Comparison of ENCODE assay signal across 17 cellular contexts in genomic region chr21:46205766-46206162, GRCh38. TPM values are rescaled to one million over a fixed set of nuclear protein-coding genes. Genes with fewer than 3 reads are reported as not detected.
DNase-seq lines count a peak whose midpoint lies in the region; ATAC-seq and TF ChIP-seq lines count a peak whose summit lies in the region.
"Had no signal": no experiment of that assay in that cellular context is flagged by ENCODE, and none has a peak within 500 bp of the region (broad histone marks: within the 10 kb centered on the region; RNA-seq: fewer than 3 reads in every experiment).

No MANE protein-coding gene starts in this region.

- H3K27me3 Mint-ChIP-seq in nephron progenitor cell (ENCODE audit: low read depth, poor library complexity): peaks cover 3% of the 10 kb centered on the region
- H3K27me3 Mint-ChIP-seq: CD4-positive, alpha-beta T cell had no signal

- H3K27me3 ChIP-seq in BE2C: no peaks in the 10 kb centered on the region
- no peaks in the 10 kb centered on the region for H3K27me3 ChIP-seq in RWPE2 (ENCODE audit: insufficient read depth, poor library complexity, severe bottlenecking)

- ATAC-seq in RWPE2 (ENCODE audit: low read depth) (no peak), HG03432 (IDR thresholded peaks at IDR 0.05; ENCODE audit: unreplicated experiment) (no peak)
- ATAC-seq: GM12878 had no signal

- H3K9me3 ChIP-seq in BE2C (no peaks in the 10 kb centered on the region), RWPE2 (ENCODE audit: severe bottlenecking) (no peaks in the 10 kb centered on the region)

- H3K4me1 ChIP-seq in BE2C (no peaks in the 10 kb centered on the region), RWPE2 (ENCODE audit: insufficient read depth, poor library complexity, severe bottlenecking) (no peaks in the 10 kb centered on the region)

- no peak overlapping the region for H3K27ac ChIP-seq in RWPE2 (ENCODE audit: poor library complexity, severe bottlenecking)

- H3K36me3 Mint-ChIP-seq in nephron progenitor cell (ENCODE audit: low read depth): peaks cover 49% of the 10 kb centered on the region

- peaks cover 13% of the 10 kb centered on the region for H3K4me1 Mint-ChIP-seq in nephron progenitor cell

- DNase-seq in BE2C (peak; percentile 3), NCI-H1436 treated with DMSO at 0.1 percent for 48 hours (lab: John Stamatoyannopoulos, UW) (peak; percentile 27), RWPE2 (ENCODE audit: low spot score) (peak; percentile 72), nephron progenitor cell (no peak), medulla oblongata (ENCODE audit: extremely low spot score) (no peak), COR-L47 (lab: John Stamatoyannopoulos, UW) (no peak), NCI-H2081 treated with DMSO at 0.1 percent for 48 hours (lab: John Stamatoyannopoulos, UW) (no peak)
- DNase-seq: CD4-positive, alpha-beta T cell; DMS79; H9; NCI-H1694; NCI-H524; NK-92 treated with Interleukin-12 subunit alpha and Interleukin-12 subunit beta, amount 100 ng/mL, for 24 hours; OCI-M1; RPMI8226 had no signal

- TF ChIP-seq CTCF in BE2C (IDR thresholded peaks at IDR 0.05; ENCODE audit: low read depth, low read length): no peak
- TF ChIP-seq CTCF in RWPE2 (IDR thresholded peaks at IDR 0.05; ENCODE audit: poor library complexity, severe bottlenecking): no peak
- no peak for TF ChIP-seq CTCF in nephron progenitor cell (IDR thresholded peaks at IDR 0.05)

- no peak overlapping the region for H3K4me3 ChIP-seq in BE2C (ENCODE audit: low read depth, low read length)
- H3K4me3 ChIP-seq in RWPE2 (ENCODE audit: severe bottlenecking): no peak overlapping the region
- H3K4me3 ChIP-seq: GM12878 had no signal

- peaks cover 2% of the 10 kb centered on the region for H3K9me3 Mint-ChIP-seq in nephron progenitor cell
- H3K9me3 Mint-ChIP-seq: CD4-positive, alpha-beta T cell; H9 had no signal

- peak overlapping the region; percentile 83 for H3K27ac Mint-ChIP-seq in nephron progenitor cell
- H3K27ac Mint-ChIP-seq: CD4-positive, alpha-beta T cell; H9 had no signal

- H3K36me3 ChIP-seq in BE2C (peaks cover 45% of the 10 kb centered on the region), RWPE2 (ENCODE audit: low read depth) (peaks cover 85% of the 10 kb centered on the region)

- no peak overlapping the region for H3K4me3 Mint-ChIP-seq in nephron progenitor cell
- H3K4me3 Mint-ChIP-seq: CD4-positive, alpha-beta T cell; H9 had no signal

RNA-seq across cellular contexts. Expression of gene SPATC1L, which starts 21.5 kb away (rescaled TPM):
- polyA plus RNA-seq in BE2C (2012; ENCODE audit: insufficient read depth, insufficient read length, low read depth): 29.5 TPM

RNA-seq across cellular contexts. Expression of gene LSS, which starts 22.8 kb away (rescaled TPM):
- 84.6 TPM for polyA plus RNA-seq in BE2C (2012; ENCODE audit: insufficient read depth, insufficient read length, low read depth)

RNA-seq across cellular contexts. Expression of gene FTCD, which starts 50.4 kb away (rescaled TPM):
- 3.1 TPM for polyA plus RNA-seq in BE2C (2012; ENCODE audit: insufficient read depth, insufficient read length, low read depth)

Comparison
In these comparisons a context has a peak if more than half of its experiments do, and no peak if none do; other contexts are left out.
1. DNase-seq: peak in BE2C (single experiment), NCI-H1436 treated with DMSO at 0.1 percent for 48 hours (single experiment) and RWPE2 (single experiment); none in nephron progenitor cell (single experiment), medulla oblongata (single experiment), COR-L47 (single experiment) and NCI-H2081 treated with DMSO at 0.1 percent for 48 hours (single experiment).